Comparison of ENCODE assay signal across 8 cellular contexts in the genomic region with DNA sequence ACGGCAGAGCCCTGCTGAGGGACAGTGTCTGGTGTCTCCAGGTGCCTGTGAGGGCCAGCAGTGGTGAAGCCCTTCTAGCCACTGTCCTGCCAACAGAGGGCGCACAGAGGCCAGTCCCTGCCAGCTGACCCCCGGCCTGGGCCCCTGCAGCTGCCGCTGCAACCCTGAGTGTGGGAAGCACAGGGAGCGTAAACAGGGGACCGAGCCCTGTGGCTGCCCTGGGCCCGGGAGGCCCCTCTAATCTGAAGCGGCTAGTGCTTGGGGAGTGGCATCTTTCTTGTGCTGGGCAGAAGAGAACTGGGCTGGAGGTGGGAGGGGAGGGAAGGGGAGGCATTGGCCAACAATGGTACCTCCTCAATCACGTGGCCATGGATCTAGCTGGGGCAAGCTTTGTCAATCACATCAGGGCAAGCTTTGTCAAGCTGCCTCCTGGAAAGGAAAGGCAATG. TPM values are rescaled to one million over a fixed set of nuclear protein-coding genes. Genes with fewer than 3 reads are reported as not detected.
DNase-seq lines count a peak whose midpoint lies in the region; ATAC-seq, FAIRE-seq and TF ChIP-seq lines count a peak whose summit lies in the region.

No MANE protein-coding gene starts in this region.

- peak; percentile 44 for DNase-seq in stimulated activated CD4-positive, alpha-beta T cell treated with anti-CD3 and anti-CD28 coated beads, Interleukin-15, amount 100 ng/mL, for 24 hours
- DNase-seq in stimulated activated CD4-positive, alpha-beta T cell treated with anti-CD3 and anti-CD28 coated beads, Interleukin-12 subunit alpha, Interleukin-12 subunit beta, amount 100 ng/mL, for 4 hours = no peak
- DNase-seq in NCI-H2107 treated with DMSO at 0.1 percent for 48 hours (lab: John Stamatoyannopoulos, UW; ENCODE audit: unreplicated experiment) = peak; percentile 52
- no peak for DNase-seq in astrocyte (ENCODE audit: low read depth)
- peak; percentile 38 for DNase-seq in iPS DF 19.7 (ENCODE audit: low read depth, low spot score)
- DNase-seq in gastrocnemius medialis = peak; percentile 39 to 58
- DNase-seq in T1000 (lab: John Stamatoyannopoulos, UW) = no peak
- no peak for DNase-seq in NCI-H2171 (lab: John Stamatoyannopoulos, UW)

- in situ Hi-C loops in gastrocnemius medialis (cut with MboI; ENCODE audit: low sequenced_read_pairs in 4 of 4) = no loop called here

- no peak overlapping the region for H2AFZ ChIP-seq in astrocyte (ENCODE audit: low read depth, low read length)

- no peak for TF ChIP-seq POLR2A in gastrocnemius medialis (IDR thresholded peaks at IDR 0.05)

- peaks cover 32% of the 10 kb centered on the region for H3K4me1 ChIP-seq in astrocyte (ENCODE audit: insufficient read depth, low read length)
- H3K4me1 ChIP-seq in gastrocnemius medialis = peaks cover 25 to 40% of the 10 kb centered on the region in 2 donors

- no peak overlapping the region for H3K4me3 ChIP-seq in astrocyte (ENCODE audit: insufficient read depth, low read depth, low read length)
- peak overlapping the region in 1 of 4 donors; percentile 14 for H3K4me3 ChIP-seq in gastrocnemius medialis

- peak; percentile 51 to 60 for ATAC-seq in gastrocnemius medialis

- H3K79me2 ChIP-seq in astrocyte (ENCODE audit: insufficient read depth, low read length) = no peaks in the 10 kb centered on the region

- peaks cover 19% of the 10 kb centered on the region for H3K36me3 Mint-ChIP-seq in astrocyte (ENCODE audit: low read depth, unreplicated experiment)

- no peaks in the 10 kb centered on the region for H4K20me1 ChIP-seq in astrocyte (ENCODE audit: insufficient read depth, low read length)

- H3K27ac ChIP-seq in astrocyte (ENCODE audit: low read depth, low read length) (no peak overlapping the region), gastrocnemius medialis (peak overlapping the region in 2 of 4 donors; percentile 1 to 28)

- H3K36me3 ChIP-seq in astrocyte (ENCODE audit: insufficient read depth, low read length) (no peaks in the 10 kb centered on the region), gastrocnemius medialis (no peaks in the 10 kb centered on the region)

- peaks cover 53% of the 10 kb centered on the region for H3K4me1 Mint-ChIP-seq in astrocyte (ENCODE audit: low read depth, unreplicated experiment)

- H3K9me3 ChIP-seq in astrocyte (ENCODE audit: insufficient read depth, low read depth, low read length) (no peaks in the 10 kb centered on the region), gastrocnemius medialis (no peaks in the 10 kb centered on the region)

- H3K9me3 Mint-ChIP-seq in astrocyte (ENCODE audit: unreplicated experiment) = no peaks in the 10 kb centered on the region

- no peaks in the 10 kb centered on the region for H3K27me3 Mint-ChIP-seq in astrocyte (ENCODE audit: low read depth, unreplicated experiment)

- no peak overlapping the region for H3K4me2 ChIP-seq in astrocyte (ENCODE audit: low read length)

- peak overlapping the region; percentile 43 for H3K27ac Mint-ChIP-seq in astrocyte (ENCODE audit: unreplicated experiment)

- no peak for FAIRE-seq in astrocyte (lab: Jason Lieb, UNC)

- intact Hi-C loops in gastrocnemius medialis (cut with DNase I; ENCODE audit: low total_unique reads) = loop anchor here (2.0 kb wide), 1 partner anchor 34 kb away; no protein-coding TSS in a partner anchor

- no peaks in the 10 kb centered on the region for H3K27me3 ChIP-seq in astrocyte (ENCODE audit: insufficient read depth, low read length)
- no peaks in the 10 kb centered on the region for H3K27me3 ChIP-seq in gastrocnemius medialis

- TF ChIP-seq CTCF in astrocyte (IDR thresholded peaks at IDR 0.05; ENCODE audit: insufficient read depth, low read depth, low read length) (peak; percentile 44), gastrocnemius medialis (IDR thresholded peaks at IDR 0.05 in 4 of 5, conservative IDR thresholded peaks at IDR 0.05 in 1 of 5) (peak; percentile 32 to 73 (median 56))

- H3K9ac ChIP-seq in astrocyte (ENCODE audit: low read length) = no peak overlapping the region

- H3K4me3 Mint-ChIP-seq in astrocyte (ENCODE audit: unreplicated experiment) = peak overlapping the region; percentile 40

RNA-seq across cellular contexts. Expression of gene TRIM8, which starts 34.6 kb away (rescaled TPM):
- total RNA-seq in astrocyte (103 and 117 TPM in 2 replicates), gastrocnemius medialis (100 to 1,000 TPM; 113 to 222 (median 138) TPM)

RNA-seq across cellular contexts. Expression of gene ARL3, which starts 35.3 kb away (rescaled TPM):
- total RNA-seq in astrocyte = 16.6 and 18.2 TPM in 2 replicates
- 1 to 10 TPM; 1.0 to 2.4 (median 1.5) TPM for total RNA-seq in gastrocnemius medialis

RNA-seq across cellular contexts. Expression of gene SFXN2, which starts 35.6 kb away (rescaled TPM):
- total RNA-seq in astrocyte = 8.4 and 9.1 TPM in 2 replicates
- total RNA-seq in gastrocnemius medialis = 1 to 10 TPM in 1 of 4 donors, under 1 TPM in 3; 0.20 to 5.0 (median 0.76) TPM

Comparison
In these comparisons a context has a peak if more than half of its experiments do, and no peak if none do; other contexts are left out.
1. DNase-seq: peak in stimulated activated CD4-positive, alpha-beta T cell treated with anti-CD3 and anti-CD28 coated beads, Interleukin-15, amount 100 ng/mL, for 24 hours (single experiment), NCI-H2107 treated with DMSO at 0.1 percent for 48 hours (single experiment), iPS DF 19.7 (single experiment) and gastrocnemius medialis (2 of 2); none in stimulated activated CD4-positive, alpha-beta T cell treated with anti-CD3 and anti-CD28 coated beads, Interleukin-12 subunit alpha, Interleukin-12 subunit beta, amount 100 ng/mL, for 4 hours (single experiment), astrocyte (single experiment), T1000 (single experiment) and NCI-H2171 (single experiment).